ENCODE assay signal across 20 cellular contexts in genomic region chr14:67059576-67059975, GRCh38.
DNase-seq lines count a peak whose midpoint lies in the region; ATAC-seq, FAIRE-seq and TF ChIP-seq lines count a peak whose summit lies in the region.
"Had no signal": no experiment of that assay in that cellular context is flagged by ENCODE, and none has a peak within 500 bp of the region (broad histone marks: within the 10 kb centered on the region; RNA-seq: fewer than 3 reads in every experiment).

No MANE protein-coding gene starts in this region.

- H3K9ac ChIP-seq in SK-N-SH = no peak overlapping the region
- H3K9ac ChIP-seq: BLaER1 had no signal

- H3K36me3 ChIP-seq in SK-N-SH (replicated peaks in 1 of 2; ENCODE audit: control insufficient read depth in 1 of 2, insufficient read depth in 2 of 2, low read length in 1 of 2) (no peaks in the 10 kb centered on the region), gastrocnemius medialis (peaks cover 0 to 12% of the 10 kb centered on the region in 2 donors)
- H3K36me3 ChIP-seq: BLaER1 had no signal

- intact Hi-C loops in gastrocnemius medialis (cut with DNase I; ENCODE audit: low total_unique reads) = no loop called here

- no peak for TF ChIP-seq CTCF in SK-N-SH (IDR thresholded peaks at IDR 0.05)
- TF ChIP-seq CTCF in mesothelial cell of epicardium (IDR thresholded peaks at IDR 0.05; ENCODE audit: unreplicated experiment) = no peak
- no peak for TF ChIP-seq CTCF in gastrocnemius medialis (IDR thresholded peaks at IDR 0.05 in 4 of 5, conservative IDR thresholded peaks at IDR 0.05 in 1 of 5)
- TF ChIP-seq CTCF in GM10266 (IDR thresholded peaks at IDR 0.05; ENCODE audit: control insufficient read depth, insufficient read depth, low read depth, missing control alignments) = no peak

- ATAC-seq in SK-N-SH treated with all-trans-retinoic acid at 6 μM for 48 hours = no peak
- ATAC-seq in gastrocnemius medialis = no peak
- ATAC-seq: A549 had no signal

- 75% methylated on average over 3 of the region's 3 CpGs for whole genome bisulfite sequencing in SK-N-SH (ENCODE audit: low lambda C conversion rate)

- no peaks in the 10 kb centered on the region for H3K79me2 ChIP-seq in SK-N-SH (ENCODE audit: insufficient read depth)

- no peaks in the 10 kb centered on the region for H3K9me2 ChIP-seq in SK-N-SH

- H3K4me1 Mint-ChIP-seq in mesothelial cell of epicardium = peaks cover 6% of the 10 kb centered on the region
- H3K4me1 Mint-ChIP-seq: CD14-positive monocyte had no signal

- H3F3A ChIP-seq in SK-N-SH (replicated peaks; ENCODE audit: insufficient read depth) = no peaks in the 10 kb centered on the region

- H3K4me3 ChIP-seq in SK-N-SH (ENCODE audit: low read depth in 2 of 2, low read length in 1 of 2) = no peak overlapping the region
- no peak overlapping the region for H3K4me3 ChIP-seq in gastrocnemius medialis
- H3K4me3 ChIP-seq: A549, BLaER1 had no signal

- H3K9me3 Mint-ChIP-seq in mesothelial cell of epicardium = peaks cover 27% of the 10 kb centered on the region

- H3K4me1 ChIP-seq in SK-N-SH (ENCODE audit: control insufficient read depth in 1 of 2, insufficient read depth in 2 of 2, low read depth in 1 of 2, low read length in 1 of 2) (no peaks in the 10 kb centered on the region), gastrocnemius medialis (no peaks in the 10 kb centered on the region)
- H3K4me1 ChIP-seq: A549, BLaER1 had no signal

- FAIRE-seq in GM12891 (lab: Jason Lieb, UNC) = no peak
- FAIRE-seq: A549, GM12892, GM18507, HTR-8/SVneo had no signal

- POLR2A ChIA-PET in SK-N-SH (lab: Yijun Ruan, JAX) = no interaction called here

- H3K9me3 ChIP-seq in SK-N-SH = no peaks in the 10 kb centered on the region
- H3K9me3 ChIP-seq in gastrocnemius medialis = no peaks in the 10 kb centered on the region
- H3K9me3 ChIP-seq: A549 had no signal

- H3K36me3 Mint-ChIP-seq in mesothelial cell of epicardium = peaks cover 44% of the 10 kb centered on the region

- in situ Hi-C loops in gastrocnemius medialis (cut with MboI; ENCODE audit: low sequenced_read_pairs in 4 of 4) = no loop called here

- H3K27me3 Mint-ChIP-seq in mesothelial cell of epicardium (ENCODE audit: low read depth) = no peaks in the 10 kb centered on the region
- H3K27me3 Mint-ChIP-seq: CD4-positive, alpha-beta memory T cell; IgD-negative memory B cell had no signal

- peak overlapping the region; percentile 82 for H3K27ac Mint-ChIP-seq in mesothelial cell of epicardium
- H3K27ac Mint-ChIP-seq: CD14-positive monocyte; CD4-positive, alpha-beta memory T cell; H9; IgD-negative memory B cell had no signal

- TF ChIP-seq EP300 in SK-N-SH (IDR thresholded peaks at IDR 0.05; ENCODE audit: borderline replicate concordance in 1 of 2, low read depth in 1 of 2, low read length in 1 of 2) = no peak

- H3K4me3 Mint-ChIP-seq in mesothelial cell of epicardium = no peak overlapping the region
- H3K4me3 Mint-ChIP-seq: CD14-positive monocyte; CD4-positive, alpha-beta memory T cell; H9; IgD-negative memory B cell had no signal

- no peak for DNase-seq in SK-N-SH
- DNase-seq in astrocyte of the hippocampus (ENCODE audit: low read depth, low spot score) = peak; percentile 18
- DNase-seq in mesothelial cell of epicardium (ENCODE audit: low spot score in 2 of 2, unreplicated experiment in 2 of 2) = no peak
- no peak for DNase-seq in NCI-H146 (lab: John Stamatoyannopoulos, UW)
- DNase-seq in gastrocnemius medialis = no peak
- no peak for DNase-seq in GM12891 (ENCODE audit: insufficient read length, low spot score)
- no peak for DNase-seq in GM10266 (ENCODE audit: extremely low spot score)
- DNase-seq: CD4-positive, alpha-beta memory T cell; DMS153; DMS79; H9 had no signal

- H3K27me3 ChIP-seq in SK-N-SH (ENCODE audit: insufficient read depth) = no peaks in the 10 kb centered on the region
- no peaks in the 10 kb centered on the region for H3K27me3 ChIP-seq in gastrocnemius medialis
- H3K27me3 ChIP-seq: BLaER1 had no signal

- H3K4me2 ChIP-seq in SK-N-SH = no peak overlapping the region
- H3K4me2 ChIP-seq: A549, BLaER1 had no signal

- H3K27ac ChIP-seq in SK-N-SH (ENCODE audit: low read depth in 2 of 2, low read length in 1 of 2) = no peak overlapping the region
- H3K27ac ChIP-seq in gastrocnemius medialis = no peak overlapping the region
- H3K27ac ChIP-seq: 22Rv1, A549, BLaER1 had no signal

- TF ChIP-seq RAD21 in SK-N-SH (IDR thresholded peaks at IDR 0.05; ENCODE audit: low read length) = no peak

- CTCF ChIA-PET in SK-N-SH (lab: Yijun Ruan, JAX) = no interaction called here

- no peaks in the 10 kb centered on the region for H4K20me1 ChIP-seq in SK-N-SH (ENCODE audit: insufficient read depth)
- H4K20me1 ChIP-seq: BLaER1 had no signal

- TF ChIP-seq POLR2A in gastrocnemius medialis (IDR thresholded peaks at IDR 0.05) = no peak
- TF ChIP-seq POLR2A in GM12891 (IDR thresholded peaks at IDR 0.05; ENCODE audit: low read depth, low read length) = no peak

- peak overlapping the region; percentile 26; the same call in 1 of the 2 replicates for H2AFZ ChIP-seq in SK-N-SH (ENCODE audit: low read depth)

TF ChIP-seq in SK-N-SH, 30 proteins besides CTCF, POLR2A, EP300 and RAD21 (continues in another document):
- TF ChIP-seq FOXJ3 (CRISPR knock-in tag; IDR thresholded peaks at IDR 0.05) (no peak), RFX5 (IDR thresholded peaks at IDR 0.05; ENCODE audit: low read length) (no peak), TCF12 (IDR thresholded peaks at IDR 0.05) (no peak), GABPA (IDR thresholded peaks at IDR 0.05; ENCODE audit: low read depth) (no peak), USF2 (IDR thresholded peaks at IDR 0.05; ENCODE audit: borderline replicate concordance, low read depth, low read length) (no peak)

TF ChIP-seq in SK-N-SH treated with all-trans-retinoic acid at 6 μM for 48 hours, 23 proteins besides CTCF, POLR2A, EP300 and RAD21 (continues in another document):
- no peak for TF ChIP-seq PATZ1 (CRISPR knock-in tag; IDR thresholded peaks at IDR 0.05; ENCODE audit: borderline replicate concordance)
- TF ChIP-seq POU6F1 (CRISPR knock-in tag; IDR thresholded peaks at IDR 0.05; ENCODE audit: borderline replicate concordance, low read depth) = no peak
- no peak for TF ChIP-seq ESRRG (CRISPR knock-in tag; IDR thresholded peaks at IDR 0.05)
- TF ChIP-seq ZC3H10 (CRISPR knock-in tag; IDR thresholded peaks at IDR 0.05) = no peak

TF ChIP-seq in GM12891, 5 proteins besides CTCF, POLR2A, EP300 and RAD21:
- no peak for TF ChIP-seq TAF1 (IDR thresholded peaks at IDR 0.05; ENCODE audit: low read depth, low read length)
- TF ChIP-seq PAX5 (IDR thresholded peaks at IDR 0.05; ENCODE audit: insufficient read depth, low read length, severe bottlenecking) = no peak
- TF ChIP-seq POU2F2 (IDR thresholded peaks at IDR 0.05; ENCODE audit: low read depth, low read length) = no peak
- no peak for TF ChIP-seq POLR2AphosphoS5 (IDR thresholded peaks at IDR 0.05; ENCODE audit: low read depth, low read length)
- TF ChIP-seq SPI1 (IDR thresholded peaks at IDR 0.05; ENCODE audit: low read depth, low read length) = no peak
TF ChIP-seq in GM12891: peak in this region for 0.
